ENCODE assay signal across 8 cellular contexts in the genomic region with DNA sequence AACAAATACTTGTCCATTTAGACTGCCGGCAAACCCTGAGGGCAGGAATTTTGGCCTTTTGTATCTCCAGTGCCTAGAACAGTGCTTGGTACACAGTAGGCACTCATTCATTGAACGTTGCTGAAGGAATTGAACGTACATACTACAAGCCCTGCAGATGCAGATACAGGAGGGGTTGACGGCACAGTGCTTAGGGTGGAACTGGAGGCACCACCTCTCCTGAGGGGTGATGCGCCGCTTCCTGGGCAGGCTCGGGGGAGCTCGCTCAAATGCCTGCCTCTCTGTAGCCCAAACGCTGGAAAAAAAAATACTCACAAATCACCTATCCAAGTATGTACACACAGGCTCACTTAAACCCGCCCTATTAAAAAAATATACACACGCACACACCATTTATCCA. TPM values are rescaled to one million over a fixed set of nuclear protein-coding genes. Genes with fewer than 3 reads are reported as not detected.
A peak's percentile ranks its signal among the peaks of the same experiment; 100 is the strongest.
DNase-seq lines count a peak whose midpoint lies in the region; ATAC-seq lines count a peak whose summit lies in the region.

No MANE protein-coding gene starts in this region.

- H3K4me3 ChIP-seq in BLaER1 treated with 17β-estradiol and CSF1 and Interleukin-3, amounts not matched to agents 10 nM and 100 nM: peak overlapping the region; percentile 74 to 82 (median 78)
- peak overlapping the region; percentile 92 to 97 for H3K4me3 ChIP-seq in stomach smooth muscle (ENCODE audit: low read length in 2 of 2)

- peaks cover 15 to 46% (median 24%) of the 10 kb centered on the region in 10 experiments for H3K4me1 ChIP-seq in BLaER1 treated with 17β-estradiol and CSF1 and Interleukin-3, amounts not matched to agents 10 nM and 100 nM
- peaks cover 10% of the 10 kb centered on the region for H3K4me1 ChIP-seq in stomach smooth muscle (ENCODE audit: control insufficient read depth, insufficient read depth, low read length)

- H3K9ac ChIP-seq in BLaER1 treated with 17β-estradiol and CSF1 and Interleukin-3, amounts not matched to agents 10 nM and 100 nM: peak overlapping the region; percentile 92 to 98 (median 96)
- peak overlapping the region; percentile 77 to 87 for H3K9ac ChIP-seq in stomach smooth muscle (ENCODE audit: low read length in 2 of 2)

- peak overlapping the region; percentile 93 to 98 (median 96) for H3K27ac ChIP-seq in BLaER1 treated with 17β-estradiol and CSF1 and Interleukin-3, amounts not matched to agents 10 nM and 100 nM
- no peak overlapping the region for H3K27ac ChIP-seq in stomach smooth muscle (ENCODE audit: low read length)

- intact Hi-C loops in left colon (cut with DNase I, micrococcal nuclease): no loop called here

- DNase-seq in RPMI8226: peak; percentile 36
- peak; percentile 22 for DNase-seq in central memory CD4-positive, alpha-beta T cell
- peak in 1 of 2 donors; percentile 42 for DNase-seq in left colon
- no peak for DNase-seq in SKM-1 treated with dmso at 0.1 percent for 144 hours (lab: John Stamatoyannopoulos, UW; ENCODE audit: unreplicated experiment)

- no peaks in the 10 kb centered on the region for H4K20me1 ChIP-seq in BLaER1 treated with 17β-estradiol and CSF1 and Interleukin-3, amounts not matched to agents 10 nM and 100 nM

- H3K4me2 ChIP-seq in BLaER1 treated with 17β-estradiol and CSF1 and Interleukin-3, amounts not matched to agents 10 nM and 100 nM: peak overlapping the region; percentile 81 to 95 (median 89)

- H3K36me3 ChIP-seq in BLaER1 treated with 17β-estradiol and CSF1 and Interleukin-3, amounts not matched to agents 10 nM and 100 nM: peaks cover 9 to 31% (median 15%) of the 10 kb centered on the region in 11 experiments; a peak in 16 of 22 replicates
- H3K36me3 ChIP-seq in stomach smooth muscle (ENCODE audit: control insufficient read depth in 2 of 2, insufficient read depth in 2 of 2, low read length in 2 of 2): peaks cover 0 to 4% of the 10 kb centered on the region in 2 donors

- H3K9me3 ChIP-seq in BLaER1 treated with 17β-estradiol and CSF1 and Interleukin-3, amounts not matched to agents 10 nM and 100 nM (replicated peaks in 1 of 11): no peaks in the 10 kb centered on the region; a peak in 2 of 22 replicates
- H3K9me3 ChIP-seq in stomach smooth muscle (ENCODE audit: control insufficient read depth in 2 of 2, low read length in 2 of 2): no peaks in the 10 kb centered on the region

- ATAC-seq in GM19035 (IDR thresholded peaks at IDR 0.05; ENCODE audit: unreplicated experiment): peak; percentile 45
- peak; percentile 41 for ATAC-seq in HG03175 (IDR thresholded peaks at IDR 0.05; ENCODE audit: unreplicated experiment)
- ATAC-seq in left colon: peak; percentile 68

- no peaks in the 10 kb centered on the region for H3K27me3 ChIP-seq in BLaER1 treated with 17β-estradiol and CSF1 and Interleukin-3, amounts not matched to agents 10 nM and 100 nM
- H3K27me3 ChIP-seq in stomach smooth muscle (ENCODE audit: control insufficient read depth in 1 of 2, insufficient read depth in 2 of 2, low read length in 2 of 2): no peaks in the 10 kb centered on the region

RNA-seq across cellular contexts. Expression of a gene that starts 0.6 kb away (rescaled TPM):
- total RNA-seq in left colon: 10 to 100 TPM; 23.4 to 27.2 TPM

RNA-seq across cellular contexts. Expression of a gene that starts 52.0 kb away (rescaled TPM):
- total RNA-seq in left colon: not detected
